Comparison of ENCODE assay signal across 23 cellular contexts in the genomic region with DNA sequence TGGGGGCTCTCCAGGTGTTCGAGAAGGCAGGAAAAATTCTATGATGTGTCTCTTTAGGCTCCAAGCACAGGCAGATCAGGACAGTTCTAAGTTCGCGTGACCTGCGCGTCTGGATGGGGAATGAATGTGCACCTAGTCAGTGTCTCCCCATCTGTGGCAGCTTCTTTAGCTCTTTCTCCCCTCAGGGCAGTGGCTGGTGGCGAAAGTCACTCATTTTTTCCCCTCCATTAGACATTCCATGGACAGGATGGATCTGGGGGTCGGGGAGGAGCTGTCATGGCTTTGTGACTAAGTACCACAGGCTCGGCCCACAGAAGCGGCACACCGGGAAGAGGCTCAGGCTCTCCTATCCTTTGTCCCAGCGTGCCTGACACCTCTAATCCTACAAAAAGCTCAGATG. TPM values are rescaled to one million over a fixed set of nuclear protein-coding genes. Genes with fewer than 3 reads are reported as not detected.
DNase-seq lines count a peak whose midpoint lies in the region; ATAC-seq and TF ChIP-seq lines count a peak whose summit lies in the region.
"Had no signal": no experiment of that assay in that cellular context is flagged by ENCODE, and none has a peak within 500 bp of the region (broad histone marks: within the 10 kb centered on the region; RNA-seq: fewer than 3 reads in every experiment).

No MANE protein-coding gene starts in this region.

- intact Hi-C loops in activated CD4-positive, alpha-beta T cell treated with anti-CD3 and anti-CD28 coated beads, Interleukin-2, amount 10 ng/mL, durations not matched to agents 24 days and 14 days (cut with micrococcal nuclease): no loop called here

- no peak for ATAC-seq in stimulated activated naive B cell treated with anti-CD40 and anti-IgM and Interleukin-4, amounts not matched to agents 10 μg/mL and 1 μg/mL and 100 μg/mL, for 72 hours (replicated peaks)
- no peak for ATAC-seq in GM21528 (IDR thresholded peaks at IDR 0.05; ENCODE audit: low FRiP score, unreplicated experiment)
- ATAC-seq: CD8-positive, alpha-beta T cell; GM23338; Right ventricle myocardium inferior had no signal

- TF ChIP-seq CTCF in RWPE1 (conservative IDR thresholded peaks at IDR 0.05; ENCODE audit: low read depth): no peak
- TF ChIP-seq CTCF in nephron progenitor cell (IDR thresholded peaks at IDR 0.05): no peak

- no peak overlapping the region for H3K4me3 Mint-ChIP-seq in T-helper 2 cell treated with Interferon-gamma antibody and Interleukin-4, amounts not matched to agents 5 μg/mL and 100 μg/mL, for 36 hours
- H3K4me3 Mint-ChIP-seq in nephron progenitor cell: no peak overlapping the region
- no peak overlapping the region for H3K4me3 Mint-ChIP-seq in stimulated activated naive B cell treated with anti-CD40 and anti-IgM and Interleukin-4, amounts not matched to agents 10 μg/mL and 1 μg/mL and 100 μg/mL, for 72 hours
- no peak overlapping the region for H3K4me3 Mint-ChIP-seq in activated CD4-positive, alpha-beta T cell treated with anti-CD3 and anti-CD28 coated beads, Interleukin-2, amount 10 ng/mL, durations not matched to agents 24 days and 14 days
- H3K4me3 Mint-ChIP-seq: CD8-positive, alpha-beta T cell; GM23338 had no signal

- DNase-seq in T-helper 2 cell treated with Interferon-gamma antibody and Interleukin-4, amounts not matched to agents 5 μg/mL and 100 μg/mL, for 36 hours (ENCODE audit: low spot score): no peak
- DNase-seq in T-helper 2 cell (no peak), RWPE1 (ENCODE audit: low spot score) (no peak), nephron progenitor cell (no peak)
- DNase-seq in stimulated activated naive B cell treated with anti-CD40 and anti-IgM and Interleukin-4, amounts not matched to agents 10 μg/mL and 1 μg/mL and 100 μg/mL, for 72 hours: no peak
- DNase-seq in activated CD4-positive, alpha-beta T cell treated with anti-CD3 and anti-CD28 coated beads, Interleukin-2, amount 50 U/mL, for 48 hours: no peak
- no peak for DNase-seq in activated CD4-positive, alpha-beta T cell treated with anti-CD3 and anti-CD28 coated beads, Interleukin-2, amount 10 ng/mL, durations not matched to agents 24 days and 14 days
- DNase-seq: CD8-positive, alpha-beta T cell; DND-41; MV-4-11; NCI-H1105 treated with DMSO at 0.1 percent for 48 hours; NCI-H2029 treated with DMSO at 0.1 percent for 48 hours; NCI-H226; NCI-H524; NCI-H774; Peyer's patch had no signal

- no peaks in the 10 kb centered on the region for H3K27me3 Mint-ChIP-seq in T-helper 2 cell treated with Interferon-gamma antibody and Interleukin-4, amounts not matched to agents 5 μg/mL and 100 μg/mL, for 36 hours (ENCODE audit: low read depth)
- H3K27me3 Mint-ChIP-seq in nephron progenitor cell (ENCODE audit: low read depth, poor library complexity): no peaks in the 10 kb centered on the region
- H3K27me3 Mint-ChIP-seq in stimulated activated naive B cell treated with anti-CD40 and anti-IgM and Interleukin-4, amounts not matched to agents 10 μg/mL and 1 μg/mL and 100 μg/mL, for 72 hours: no peaks in the 10 kb centered on the region
- H3K27me3 Mint-ChIP-seq in activated CD4-positive, alpha-beta T cell treated with anti-CD3 and anti-CD28 coated beads, Interleukin-2, amount 10 ng/mL, durations not matched to agents 24 days and 14 days: no peaks in the 10 kb centered on the region

- peak overlapping the region; percentile 39 for H3K27ac Mint-ChIP-seq in T-helper 2 cell treated with Interferon-gamma antibody and Interleukin-4, amounts not matched to agents 5 μg/mL and 100 μg/mL, for 36 hours
- H3K27ac Mint-ChIP-seq in nephron progenitor cell: peak overlapping the region; percentile 86
- peak overlapping the region; percentile 17 for H3K27ac Mint-ChIP-seq in stimulated activated naive B cell treated with anti-CD40 and anti-IgM and Interleukin-4, amounts not matched to agents 10 μg/mL and 1 μg/mL and 100 μg/mL, for 72 hours
- no peak overlapping the region for H3K27ac Mint-ChIP-seq in activated CD4-positive, alpha-beta T cell treated with anti-CD3 and anti-CD28 coated beads, Interleukin-2, amount 10 ng/mL, durations not matched to agents 24 days and 14 days
- H3K27ac Mint-ChIP-seq: CD8-positive, alpha-beta T cell; GM23338 had no signal

- peaks cover 12% of the 10 kb centered on the region for H3K4me1 Mint-ChIP-seq in T-helper 2 cell treated with Interferon-gamma antibody and Interleukin-4, amounts not matched to agents 5 μg/mL and 100 μg/mL, for 36 hours (ENCODE audit: low read depth)
- H3K4me1 Mint-ChIP-seq in nephron progenitor cell: peaks cover 60% of the 10 kb centered on the region
- H3K4me1 Mint-ChIP-seq in stimulated activated naive B cell treated with anti-CD40 and anti-IgM and Interleukin-4, amounts not matched to agents 10 μg/mL and 1 μg/mL and 100 μg/mL, for 72 hours: peaks cover 30 to 40% of the 10 kb centered on the region in 2 donors
- H3K4me1 Mint-ChIP-seq in activated CD4-positive, alpha-beta T cell treated with anti-CD3 and anti-CD28 coated beads, Interleukin-2, amount 10 ng/mL, durations not matched to agents 24 days and 14 days: peaks cover 26% of the 10 kb centered on the region

- CTCF ChIA-PET in RWPE1 (lab: Yijun Ruan, JAX): no interaction called here

- POLR2A ChIA-PET in RWPE1 (lab: Yijun Ruan, JAX; ENCODE audit: low non-redundant PET): no interaction called here

- peak overlapping the region; percentile 92; the same call in 1 of the 2 replicates for H3K27ac ChIP-seq in RWPE1
- H3K27ac ChIP-seq: 22Rv1; BLaER1 treated with 17β-estradiol and CSF1 and Interleukin-3, amounts not matched to agents 10 nM and 100 nM; KMS-11; Peyer's patch; SJSA1 had no signal

- H3K36me3 Mint-ChIP-seq in T-helper 2 cell treated with Interferon-gamma antibody and Interleukin-4, amounts not matched to agents 5 μg/mL and 100 μg/mL, for 36 hours (ENCODE audit: low read depth): peaks cover 43% of the 10 kb centered on the region
- peaks cover 37% of the 10 kb centered on the region for H3K36me3 Mint-ChIP-seq in nephron progenitor cell (ENCODE audit: low read depth)
- H3K36me3 Mint-ChIP-seq in stimulated activated naive B cell treated with anti-CD40 and anti-IgM and Interleukin-4, amounts not matched to agents 10 μg/mL and 1 μg/mL and 100 μg/mL, for 72 hours: peaks cover 42 to 62% of the 10 kb centered on the region in 2 donors
- peaks cover 42% of the 10 kb centered on the region for H3K36me3 Mint-ChIP-seq in activated CD4-positive, alpha-beta T cell treated with anti-CD3 and anti-CD28 coated beads, Interleukin-2, amount 10 ng/mL, durations not matched to agents 24 days and 14 days (ENCODE audit: low read depth)

- no peaks in the 10 kb centered on the region for H3K9me3 Mint-ChIP-seq in T-helper 2 cell treated with Interferon-gamma antibody and Interleukin-4, amounts not matched to agents 5 μg/mL and 100 μg/mL, for 36 hours
- H3K9me3 Mint-ChIP-seq in nephron progenitor cell: no peaks in the 10 kb centered on the region
- no peaks in the 10 kb centered on the region for H3K9me3 Mint-ChIP-seq in stimulated activated naive B cell treated with anti-CD40 and anti-IgM and Interleukin-4, amounts not matched to agents 10 μg/mL and 1 μg/mL and 100 μg/mL, for 72 hours
- no peaks in the 10 kb centered on the region for H3K9me3 Mint-ChIP-seq in activated CD4-positive, alpha-beta T cell treated with anti-CD3 and anti-CD28 coated beads, Interleukin-2, amount 10 ng/mL, durations not matched to agents 24 days and 14 days
- H3K9me3 Mint-ChIP-seq: CD8-positive, alpha-beta T cell; GM23338 had no signal

RNA-seq across cellular contexts. Expression of gene EVA1B, which starts 31.0 kb away (rescaled TPM):
- 7.5 and 9.0 TPM in 2 replicates for total RNA-seq in activated CD4-positive, alpha-beta T cell treated with anti-CD3 and anti-CD28 coated beads, Interleukin-2, amount 10 ng/mL, durations not matched to agents 24 days and 14 days

RNA-seq across cellular contexts. Expression of gene STK40, which starts 31.2 kb away (rescaled TPM):
- 40.6 and 51.3 TPM in 2 replicates for total RNA-seq in activated CD4-positive, alpha-beta T cell treated with anti-CD3 and anti-CD28 coated beads, Interleukin-2, amount 10 ng/mL, durations not matched to agents 24 days and 14 days

RNA-seq across cellular contexts. Expression of gene LSM10, which starts 43.2 kb away (rescaled TPM):
- 58.6 and 61.6 TPM in 2 replicates for total RNA-seq in activated CD4-positive, alpha-beta T cell treated with anti-CD3 and anti-CD28 coated beads, Interleukin-2, amount 10 ng/mL, durations not matched to agents 24 days and 14 days

RNA-seq across cellular contexts. Expression of gene SH3D21, which starts 48.3 kb away (rescaled TPM):
- 17.0 and 19.4 TPM in 2 replicates for total RNA-seq in activated CD4-positive, alpha-beta T cell treated with anti-CD3 and anti-CD28 coated beads, Interleukin-2, amount 10 ng/mL, durations not matched to agents 24 days and 14 days
